ENCODE assay signal across 8 cellular contexts in genomic region chr11:1760351-1761109, GRCh38. TPM values are rescaled to one million over a fixed set of nuclear protein-coding genes. Genes with fewer than 3 reads are reported as not detected.
DNase-seq lines count a peak whose midpoint lies in the region; ATAC-seq, FAIRE-seq and TF ChIP-seq lines count a peak whose summit lies in the region.

No MANE protein-coding gene starts in this region.

- peak overlapping the region; percentile 66 for H3K27ac ChIP-seq in DND-41 (ENCODE audit: low read length)
- H3K27ac ChIP-seq in astrocyte (ENCODE audit: low read depth, low read length): no peak overlapping the region

- ATAC-seq in DND-41 (ENCODE audit: insufficient read depth, low read depth): no peak

- H3K4me3 ChIP-seq in DND-41 (ENCODE audit: low read depth in 1 of 2, low read length in 2 of 2) (peak overlapping the region in 1 of 2 experiments; percentile 96; a peak in 2 of 4 replicates), astrocyte (ENCODE audit: insufficient read depth, low read depth, low read length) (no peak overlapping the region)

- H3K27me3 Mint-ChIP-seq in astrocyte (ENCODE audit: low read depth, unreplicated experiment): no peaks in the 10 kb centered on the region

- no peak for DNase-seq in DND-41
- peak; percentile 41 for DNase-seq in astrocyte (ENCODE audit: low read depth)
- DNase-seq in hepatic stellate cell (ENCODE audit: low spot score): peak; percentile 98
- peak; percentile 93 for DNase-seq in renal cortical epithelial cell (ENCODE audit: low read depth)
- DNase-seq in stimulated activated CD4-positive, alpha-beta T cell treated with anti-CD3 and anti-CD28 coated beads, Interleukin-1b, Interleukin-23, amount 100 ng/mL, for 48 hours: no peak
- DNase-seq in germinal center (ENCODE audit: low spot score): no peak
- DNase-seq in GM03348 (ENCODE audit: low spot score): no peak
- no peak for DNase-seq in NOMO-1 (lab: John Stamatoyannopoulos, UW; ENCODE audit: unreplicated experiment in 2 of 2)

- H3K4me1 ChIP-seq in DND-41 (ENCODE audit: insufficient read depth, low read length): peaks cover 76% of the 10 kb centered on the region
- peaks cover 39% of the 10 kb centered on the region for H3K4me1 ChIP-seq in astrocyte (ENCODE audit: insufficient read depth, low read length)

- peaks cover 13% of the 10 kb centered on the region for H3K4me1 Mint-ChIP-seq in astrocyte (ENCODE audit: low read depth, unreplicated experiment)

- no peak overlapping the region for H3K4me3 Mint-ChIP-seq in astrocyte (ENCODE audit: unreplicated experiment)

- FAIRE-seq in astrocyte (lab: Jason Lieb, UNC): no peak

- H4K20me1 ChIP-seq in DND-41 (ENCODE audit: insufficient read depth, low read length): peaks cover 64% of the 10 kb centered on the region
- peaks cover 40% of the 10 kb centered on the region for H4K20me1 ChIP-seq in astrocyte (ENCODE audit: insufficient read depth, low read length)

- H3K4me2 ChIP-seq in DND-41 (ENCODE audit: insufficient read depth, low read length) (peak overlapping the region; percentile 91), astrocyte (ENCODE audit: low read length) (peak overlapping the region; percentile 17)

- TF ChIP-seq CTCF in DND-41 (IDR thresholded peaks at IDR 0.05; ENCODE audit: borderline replicate concordance, extremely low read depth, low read length, poor library complexity, severe bottlenecking) (no peak), astrocyte (IDR thresholded peaks at IDR 0.05; ENCODE audit: insufficient read depth, low read depth, low read length) (no peak)

- H3K36me3 Mint-ChIP-seq in astrocyte (ENCODE audit: low read depth, unreplicated experiment): peaks cover 4% of the 10 kb centered on the region

- H3K27ac Mint-ChIP-seq in astrocyte (ENCODE audit: unreplicated experiment): peak overlapping the region; percentile 41

- H3K79me2 ChIP-seq in DND-41 (ENCODE audit: insufficient read depth, low read length) (peaks cover 59% of the 10 kb centered on the region), astrocyte (ENCODE audit: insufficient read depth, low read length) (peaks cover 27% of the 10 kb centered on the region)

- no peaks in the 10 kb centered on the region for H3K9me3 Mint-ChIP-seq in astrocyte (ENCODE audit: unreplicated experiment)

- H3K27me3 ChIP-seq in DND-41 (ENCODE audit: insufficient read depth, low read length, poor library complexity) (no peaks in the 10 kb centered on the region), astrocyte (ENCODE audit: insufficient read depth, low read length) (no peaks in the 10 kb centered on the region)

- peaks cover 70% of the 10 kb centered on the region for H3K36me3 ChIP-seq in DND-41 (ENCODE audit: insufficient read depth, low read length)
- no peaks in the 10 kb centered on the region for H3K36me3 ChIP-seq in astrocyte (ENCODE audit: insufficient read depth, low read length)

- H3K9me3 ChIP-seq in DND-41 (ENCODE audit: insufficient read depth, low read length, severe bottlenecking) (no peaks in the 10 kb centered on the region), astrocyte (ENCODE audit: insufficient read depth, low read depth, low read length) (no peaks in the 10 kb centered on the region)

- H2AFZ ChIP-seq in DND-41 (ENCODE audit: low read depth, low read length): no peak overlapping the region
- H2AFZ ChIP-seq in astrocyte (ENCODE audit: low read depth, low read length): no peak overlapping the region

- peak overlapping the region; percentile 31 for H3K9ac ChIP-seq in DND-41 (ENCODE audit: low read depth, low read length)
- H3K9ac ChIP-seq in astrocyte (ENCODE audit: low read length): peak overlapping the region; percentile 37

RNA-seq across cellular contexts. Expression of gene CTSD, which starts 3.2 kb away (rescaled TPM):
- total RNA-seq in astrocyte: 290 and 340 TPM in 2 replicates
- total RNA-seq in renal cortical epithelial cell: 226 and 1,216 TPM in 2 replicates

RNA-seq across cellular contexts. Expression of gene IFITM10, which starts 10.1 kb away (rescaled TPM):
- total RNA-seq in astrocyte (2.0 and 5.1 TPM in 2 replicates), renal cortical epithelial cell (0.80 TPM in 1 of 2 replicates, not detected in the other)

Comparison
In these comparisons a context has a peak if more than half of its experiments do, and no peak if none do; other contexts are left out.
1. DNase-seq: peak in astrocyte (single experiment), hepatic stellate cell (single experiment) and renal cortical epithelial cell (single experiment); none in DND-41 (single experiment), stimulated activated CD4-positive, alpha-beta T cell treated with anti-CD3 and anti-CD28 coated beads, Interleukin-1b, Interleukin-23, amount 100 ng/mL, for 48 hours (single experiment), germinal center (single experiment), GM03348 (single experiment) and NOMO-1 (0 of 2).